ENCODE assay signal across 9 cellular contexts in genomic region chr11:40306938-40307548, GRCh38.
DNase-seq lines count a peak whose midpoint lies in the region; ATAC-seq and TF ChIP-seq lines count a peak whose summit lies in the region.
"Had no signal": no experiment of that assay in that cellular context is flagged by ENCODE, and none has a peak within 500 bp of the region (broad histone marks: within the 10 kb centered on the region; RNA-seq: fewer than 3 reads in every experiment).

No MANE protein-coding gene starts in this region.

- no peaks in the 10 kb centered on the region for H3K9me3 ChIP-seq in transverse colon

- 0 to 13% methylated on average over 1 of the region's 1 CpG for WGBS in transverse colon (ENCODE audit: low coverage in 1 of 2), 2 donors

- intact Hi-C loops in transverse colon (cut with DNase I; ENCODE audit: low total_unique reads), result no loop called here

- TF ChIP-seq POLR2A in transverse colon (IDR thresholded peaks at IDR 0.05), result no peak

- ATAC-seq in GM18907 (IDR thresholded peaks at IDR 0.05; ENCODE audit: unreplicated experiment) (peak; percentile 68), HG03432 (IDR thresholded peaks at IDR 0.05; ENCODE audit: unreplicated experiment) (peak; percentile 96)
- ATAC-seq in naive thymus-derived CD8-positive, alpha-beta T cell, result no peak

- H3K36me3 ChIP-seq in BJ (ENCODE audit: control insufficient read depth, insufficient read depth, low read length), result no peaks in the 10 kb centered on the region
- no peaks in the 10 kb centered on the region for H3K36me3 ChIP-seq in transverse colon

- TF ChIP-seq EP300 in transverse colon (IDR thresholded peaks at IDR 0.05; ENCODE audit: low read depth), result no peak

- POLR2A ChIA-PET in BJ (lab: Charles Lee), result no interaction called here
- POLR2A ChIA-PET in RWPE1 (lab: Yijun Ruan, JAX; ENCODE audit: low non-redundant PET), result no interaction called here
- POLR2A ChIA-PET in naive thymus-derived CD8-positive, alpha-beta T cell (lab: Charles Lee), result no interaction called here

- no peaks in the 10 kb centered on the region for H3K36me3 Mint-ChIP-seq in naive thymus-derived CD8-positive, alpha-beta T cell
- H3K36me3 Mint-ChIP-seq: IgD-negative memory B cell had no signal

- TF ChIP-seq CTCF in BJ (IDR thresholded peaks at IDR 0.05; ENCODE audit: insufficient read depth, low read depth, low read length) (peak; percentile 81), RWPE1 (conservative IDR thresholded peaks at IDR 0.05; ENCODE audit: low read depth) (peak; percentile 67), transverse colon (IDR thresholded peaks at IDR 0.05) (peak; percentile 10 to 33 (median 27))

- no peaks in the 10 kb centered on the region for H3K4me1 Mint-ChIP-seq in naive thymus-derived CD8-positive, alpha-beta T cell
- H3K4me1 Mint-ChIP-seq: IgD-negative memory B cell had no signal

- CTCF ChIA-PET in BJ (lab: Yijun Ruan, JAX), result interaction anchor here (0.8 to 6.3 kb wide), 10 partner anchors 10 to 416 kb away, joined by 3 to 47 read pairs (median 6); no protein-coding TSS in a partner anchor
- CTCF ChIA-PET in RWPE1 (lab: Yijun Ruan, JAX), result interaction anchor here (0.6 to 1.1 kb wide), 7 partner anchors 13 to 1694 kb away, joined by 3 to 8 read pairs (median 3); no protein-coding TSS in a partner anchor

- H3K27me3 ChIP-seq in BJ (ENCODE audit: control insufficient read depth, insufficient read depth, low read length) (peaks cover 2% of the 10 kb centered on the region; the same call in 1 of the 2 replicates), transverse colon (no peaks in the 10 kb centered on the region)

- no peaks in the 10 kb centered on the region for H3K4me1 ChIP-seq in transverse colon

- in situ Hi-C loops in transverse colon (cut with MboI; ENCODE audit: low pct_ligation_motif_present in 1 of 4, low pct_unique_long_range_greater_than_20kb in 1 of 4, low sequenced_read_pairs in 3 of 4), result no loop called here

- H3K4me3 ChIP-seq in BJ (ENCODE audit: low read depth, low read length) (no peak overlapping the region), transverse colon (no peak overlapping the region)

- H3K27ac Mint-ChIP-seq in naive thymus-derived CD8-positive, alpha-beta T cell, result no peak overlapping the region
- H3K27ac Mint-ChIP-seq: IgD-negative memory B cell had no signal

- H3K9me3 Mint-ChIP-seq in naive thymus-derived CD8-positive, alpha-beta T cell, result peaks cover 0 to 19% (median 8%) of the 10 kb centered on the region in 9 donors
- H3K9me3 Mint-ChIP-seq: IgD-negative memory B cell had no signal

- H3K27ac ChIP-seq in RWPE1 (no peak overlapping the region), transverse colon (no peak overlapping the region)

- H3K27me3 Mint-ChIP-seq in naive thymus-derived CD8-positive, alpha-beta T cell, result peaks cover 0 to 3% (median 0%) of the 10 kb centered on the region in 5 donors
- H3K27me3 Mint-ChIP-seq: IgD-negative memory B cell had no signal

- no peak overlapping the region for H3K4me3 Mint-ChIP-seq in naive thymus-derived CD8-positive, alpha-beta T cell
- H3K4me3 Mint-ChIP-seq: IgD-negative memory B cell had no signal

- DNase-seq in BJ (ENCODE audit: low read depth) (no peak), RWPE1 (ENCODE audit: low spot score) (peak; percentile 78), fibroblast of the conjunctiva (ENCODE audit: low read depth) (peak; percentile 49), transverse colon (no peak)
- DNase-seq in naive thymus-derived CD8-positive, alpha-beta T cell, result no peak
- no peak for DNase-seq in stimulated activated CD4-positive, alpha-beta T cell treated with anti-CD3 and anti-CD28 coated beads, Interleukin-4, amount 100 ng/mL, for 4 hours

Comparison
In these comparisons a context has a peak if more than half of its experiments do, and no peak if none do; other contexts are left out.
1. DNase-seq: peak in RWPE1 (single experiment) and fibroblast of the conjunctiva (single experiment); none in BJ (single experiment), transverse colon (single experiment), naive thymus-derived CD8-positive, alpha-beta T cell (0 of 10) and stimulated activated CD4-positive, alpha-beta T cell treated with anti-CD3 and anti-CD28 coated beads, Interleukin-4, amount 100 ng/mL, for 4 hours (0 of 2).
2. CTCF ChIP-seq: peak in every context shown above with its lines; median percentile 81 in BJ; 67 in RWPE1; 27 in transverse colon.
3. ATAC-seq: peak in GM18907 (single experiment) and HG03432 (single experiment); none in naive thymus-derived CD8-positive, alpha-beta T cell (0 of 2).